In genomic region chr19:39401549-39402416, GRCh38 we compare ENCODE assay signal across 7 cellular contexts. TPM values are rescaled to one million over a fixed set of nuclear protein-coding genes. Genes with fewer than 3 reads are reported as not detected.
DNase-seq lines count a peak whose midpoint lies in the region; ATAC-seq and TF ChIP-seq lines count a peak whose summit lies in the region.

No MANE protein-coding gene starts in this region.

- TF ChIP-seq POLR2A in prostate gland (IDR thresholded peaks at IDR 0.05): no peak

- H3K4me1 Mint-ChIP-seq in activated T-helper 17 cell treated with anti-CD3 and anti-CD28 coated beads, Interleukin-2, amount 50 U/mL, for 72 hours: peaks cover 37% of the 10 kb centered on the region

- peak; percentile 81 for DNase-seq in glomerular visceral epithelial cell (ENCODE audit: extremely low spot score)
- peak; percentile 33 for DNase-seq in prostate gland (ENCODE audit: low spot score)
- peak; percentile 82 to 85 for DNase-seq in aorta
- DNase-seq in NCI-H146 (lab: John Stamatoyannopoulos, UW): no peak

- H4K20me1 ChIP-seq in OCI-LY3 (ENCODE audit: insufficient read depth, low read length): no peaks in the 10 kb centered on the region

- peak overlapping the region; percentile 91 for H3K9ac ChIP-seq in OCI-LY3 (ENCODE audit: low read length)

- H3K27ac ChIP-seq in OCI-LY3 (ENCODE audit: low read length): peak overlapping the region; percentile 87
- H3K27ac ChIP-seq in prostate gland: peak overlapping the region; percentile 100
- peak overlapping the region in 1 of 2 donors; percentile 4 for H3K27ac ChIP-seq in aorta (ENCODE audit: low read depth in 1 of 2, low read length in 2 of 2)

- H3K9me3 ChIP-seq in OCI-LY3 (ENCODE audit: insufficient read depth, low read length) (no peaks in the 10 kb centered on the region; the same call in 1 of the 2 replicates), prostate gland (no peaks in the 10 kb centered on the region), aorta (ENCODE audit: control insufficient read depth, low read length) (no peaks in the 10 kb centered on the region)

- H3K36me3 Mint-ChIP-seq in activated T-helper 17 cell treated with anti-CD3 and anti-CD28 coated beads, Interleukin-2, amount 50 U/mL, for 72 hours (ENCODE audit: low read depth): peaks cover 47% of the 10 kb centered on the region

- ATAC-seq in GM21526 (IDR thresholded peaks at IDR 0.05; ENCODE audit: low FRiP score, unreplicated experiment): peak; percentile 2
- ATAC-seq in activated T-helper 17 cell treated with anti-CD3 and anti-CD28 coated beads, Interleukin-2, amount 50 U/mL, for 72 hours (replicated peaks): peak; percentile 71
- no peak for ATAC-seq in aorta (ENCODE audit: low FRiP score)

- H3K4me1 ChIP-seq in OCI-LY3 (ENCODE audit: low read length) (peaks cover 82% of the 10 kb centered on the region), prostate gland (replicated peaks) (peaks cover 13% of the 10 kb centered on the region), aorta (ENCODE audit: control insufficient read depth in 1 of 2, insufficient read depth in 2 of 2, low read length in 2 of 2) (no peaks in the 10 kb centered on the region)

- peak overlapping the region; percentile 96 for H3K4me2 ChIP-seq in OCI-LY3 (ENCODE audit: low read length)

- no peaks in the 10 kb centered on the region for H3K9me3 Mint-ChIP-seq in activated T-helper 17 cell treated with anti-CD3 and anti-CD28 coated beads, Interleukin-2, amount 50 U/mL, for 72 hours

- H3K27me3 Mint-ChIP-seq in activated T-helper 17 cell treated with anti-CD3 and anti-CD28 coated beads, Interleukin-2, amount 50 U/mL, for 72 hours: no peaks in the 10 kb centered on the region

- H3K27ac Mint-ChIP-seq in activated T-helper 17 cell treated with anti-CD3 and anti-CD28 coated beads, Interleukin-2, amount 50 U/mL, for 72 hours: peak overlapping the region; percentile 91

- 52% methylated on average over 27 of the region's 27 CpGs for WGBS in prostate gland
- WGBS in aorta, 2 donors: 33 to 35% methylated on average over 27 of the region's 27 CpGs

- intact Hi-C loops in prostate gland (cut with DNase I) (no loop called here), aorta (cut with DNase I) (loop anchor here (10.0 kb wide), 1 partner anchor 1147 kb away; the partner anchor contains the start of gene PPP1R14A (in 2 of the 2))

- H3K4me3 ChIP-seq in OCI-LY3 (ENCODE audit: low read length) (peak overlapping the region; percentile 72), prostate gland (no peak overlapping the region), aorta (ENCODE audit: low read length in 2 of 2) (no peak overlapping the region)

- TF ChIP-seq CTCF in OCI-LY3 (IDR thresholded peaks at IDR 0.05; ENCODE audit: low read depth, low read length) (no peak), prostate gland (IDR thresholded peaks at IDR 0.05) (no peak)

- H3K79me2 ChIP-seq in OCI-LY3 (ENCODE audit: low read length): peaks cover 1% of the 10 kb centered on the region

- peak overlapping the region; percentile 30; the same call in 1 of the 2 replicates for H2AFZ ChIP-seq in OCI-LY3 (ENCODE audit: low read depth, low read length)

- H3K4me3 Mint-ChIP-seq in activated T-helper 17 cell treated with anti-CD3 and anti-CD28 coated beads, Interleukin-2, amount 50 U/mL, for 72 hours: peak overlapping the region; percentile 91

- H3K27me3 ChIP-seq in OCI-LY3 (ENCODE audit: low read depth, low read length) (no peaks in the 10 kb centered on the region), prostate gland (replicated peaks; ENCODE audit: insufficient read depth) (no peaks in the 10 kb centered on the region), aorta (ENCODE audit: control insufficient read depth in 1 of 2, insufficient read depth in 2 of 2, low read length in 1 of 2) (peaks cover 0 to 2% of the 10 kb centered on the region in 2 donors)

- H3K36me3 ChIP-seq in OCI-LY3 (replicated peaks; ENCODE audit: low read depth, low read length): peaks cover 20% of the 10 kb centered on the region
- H3K36me3 ChIP-seq in prostate gland: no peaks in the 10 kb centered on the region
- H3K36me3 ChIP-seq in aorta (ENCODE audit: control insufficient read depth in 1 of 2, insufficient read depth in 2 of 2, low read length in 1 of 2): no peaks in the 10 kb centered on the region

RNA-seq across cellular contexts. Expression of gene ZFP36, which starts 4.9 kb away (rescaled TPM):
- total RNA-seq in activated T-helper 17 cell treated with anti-CD3 and anti-CD28 coated beads, Interleukin-2, amount 50 U/mL, for 72 hours: 100 to 1,000 TPM in 1 of 2 donors, 10 to 100 TPM in 1; 67.4 to 265 TPM
- 100 to 1,000 TPM in 1 of 2 donors, 10 to 100 TPM in 1; 96.5 to 170 TPM for total RNA-seq in prostate gland
- 100 to 1,000 TPM; 205 to 955 TPM for total RNA-seq in aorta
- polyA plus RNA-seq in aorta: 100 to 1,000 TPM; 124 to 360 TPM

RNA-seq across cellular contexts. Expression of gene MED29, which starts 10.6 kb away (rescaled TPM):
- 10 to 100 TPM; 24.6 to 27.7 TPM for total RNA-seq in activated T-helper 17 cell treated with anti-CD3 and anti-CD28 coated beads, Interleukin-2, amount 50 U/mL, for 72 hours
- total RNA-seq in prostate gland (10 to 100 TPM; 50.2 to 56.4 TPM), aorta (10 to 100 TPM; 28.9 to 35.1 TPM)
- polyA plus RNA-seq in aorta: 10 to 100 TPM; 26.0 to 29.7 TPM

RNA-seq across cellular contexts. Expression of gene PLEKHG2, which starts 10.7 kb away (rescaled TPM):
- 10 to 100 TPM; 51.2 to 69.4 TPM for total RNA-seq in activated T-helper 17 cell treated with anti-CD3 and anti-CD28 coated beads, Interleukin-2, amount 50 U/mL, for 72 hours
- total RNA-seq in prostate gland: 10 to 100 TPM; 14.4 to 21.1 TPM
- total RNA-seq in aorta: 10 to 100 TPM; 86.4 to 98.1 TPM
- polyA plus RNA-seq in aorta: 10 to 100 TPM; 15.3 to 74.4 TPM

RNA-seq across cellular contexts. Expression of gene PAF1, which starts 10.9 kb away (rescaled TPM):
- 10 to 100 TPM; 46.6 to 58.6 TPM for total RNA-seq in activated T-helper 17 cell treated with anti-CD3 and anti-CD28 coated beads, Interleukin-2, amount 50 U/mL, for 72 hours
- 10 to 100 TPM; 47.5 to 63.6 TPM for total RNA-seq in prostate gland
- total RNA-seq in aorta: 10 to 100 TPM; 33.9 to 34.5 TPM
- 10 to 100 TPM; 27.7 to 43.8 TPM for polyA plus RNA-seq in aorta

RNA-seq across cellular contexts. Expression of gene RPS16, which starts 34.0 kb away (rescaled TPM):
- 1,000 to 10,000 TPM; 2,984 to 3,090 TPM for total RNA-seq in activated T-helper 17 cell treated with anti-CD3 and anti-CD28 coated beads, Interleukin-2, amount 50 U/mL, for 72 hours
- 1,000 to 10,000 TPM; 1,162 to 1,716 TPM for total RNA-seq in prostate gland
- 1,000 to 10,000 TPM; 1,268 to 1,273 TPM for total RNA-seq in aorta
- 1,000 to 10,000 TPM; 3,270 to 4,459 TPM for polyA plus RNA-seq in aorta
